In the genomic region with DNA sequence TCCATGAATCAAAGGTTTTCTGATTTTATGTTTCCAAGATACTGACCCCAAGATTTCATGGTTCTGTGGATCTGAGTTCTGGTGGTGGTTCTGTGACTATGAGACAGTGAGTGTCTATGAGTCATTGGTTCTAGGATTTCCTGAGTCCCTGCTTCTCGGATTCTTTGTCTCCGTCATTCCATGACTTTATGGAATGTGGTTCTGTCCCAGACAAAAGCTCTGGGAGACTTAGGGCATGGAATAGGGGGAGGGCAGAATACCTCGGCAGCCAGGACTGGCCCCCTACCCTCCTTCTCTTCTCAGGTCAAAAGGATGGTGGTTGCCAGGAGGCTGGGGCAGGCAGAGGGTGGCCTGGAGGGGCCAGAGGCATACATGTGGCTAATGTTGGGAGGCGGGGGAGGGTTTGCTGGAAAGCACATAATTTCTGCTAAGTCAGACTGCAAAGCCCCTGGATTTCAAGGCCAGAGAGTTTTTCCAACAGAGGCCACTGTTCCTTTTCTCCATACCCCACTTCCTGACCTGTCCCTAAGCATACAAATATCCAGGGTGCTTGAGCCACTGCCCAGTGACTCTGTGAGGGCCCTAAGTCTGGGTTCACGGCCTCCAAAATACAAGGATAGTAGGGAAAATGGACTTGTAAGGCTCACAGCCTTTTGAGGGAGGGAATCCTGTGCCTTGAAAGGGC, we compare ENCODE assay signal across 18 cellular contexts. TPM values are rescaled to one million over a fixed set of nuclear protein-coding genes. Genes with fewer than 3 reads are reported as not detected.
DNase-seq lines count a peak whose midpoint lies in the region; FAIRE-seq lines count a peak whose summit lies in the region.
"Had no signal": no experiment of that assay in that cellular context is flagged by ENCODE, and none has a peak within 500 bp of the region (broad histone marks: within the 10 kb centered on the region; RNA-seq: fewer than 3 reads in every experiment).

No MANE protein-coding gene starts in this region.

- no peaks in the 10 kb centered on the region for H3K79me1 ChIP-seq in neuronal stem cell (ENCODE audit: low read depth, low read length)

- no peak overlapping the region for H2BK15ac ChIP-seq in neuronal stem cell (ENCODE audit: low read length)

- H2BK12ac ChIP-seq in neuronal stem cell (ENCODE audit: low read length) = no peak overlapping the region

- no peak overlapping the region for H4K8ac ChIP-seq in neuronal stem cell (ENCODE audit: low read depth, low read length)

- H3K14ac ChIP-seq in neuronal stem cell (ENCODE audit: low read length) = no peak overlapping the region

- H3K9me3 ChIP-seq in neuronal stem cell (replicated peaks in 1 of 2; ENCODE audit: control insufficient read depth in 2 of 2, insufficient read depth in 1 of 2, low read depth in 1 of 2, low read length in 2 of 2) = peaks cover 0 to 2% of the 10 kb centered on the region in 2 donors
- H3K9me3 ChIP-seq: ascending aorta, ovary, uterus had no signal

- no CpG with 5 or more reads among the region's 5 CpGs for WGBS in neuronal stem cell (ENCODE audit: extremely low coverage in 2 of 2, insufficient read length in 2 of 2, insufficient replicate concordance in 1 of 2), 2 donors

- no peak overlapping the region for H2BK120ac ChIP-seq in neuronal stem cell (ENCODE audit: low read depth, low read length)

- peak; percentile 20 for FAIRE-seq in TTC549 (lab: Jason Lieb, UNC)
- FAIRE-seq: small intestine had no signal

- H3K9ac ChIP-seq in neuronal stem cell (ENCODE audit: low read depth, low read length, poor library complexity) = no peak overlapping the region

- no peak overlapping the region for H3K4me3 ChIP-seq in neuronal stem cell (ENCODE audit: low read length in 2 of 2)
- H3K4me3 ChIP-seq: ascending aorta, ovary, uterus had no signal

- H2AFZ ChIP-seq in neuronal stem cell (ENCODE audit: low read length) = peak overlapping the region; percentile 72

- H3K18ac ChIP-seq in neuronal stem cell (ENCODE audit: low read length) = peak overlapping the region; percentile 76

- H3K27ac ChIP-seq in neuronal stem cell (replicated peaks; ENCODE audit: low read length) = peak overlapping the region; percentile 77
- H3K27ac ChIP-seq: ascending aorta, uterus had no signal

- peak overlapping the region; percentile 21 for H3K4me2 ChIP-seq in neuronal stem cell (ENCODE audit: insufficient read depth, low read length, poor library complexity, severe bottlenecking)

- H3K4me1 ChIP-seq in neuronal stem cell (ENCODE audit: control insufficient read depth in 2 of 2, insufficient read depth in 1 of 2, low read depth in 1 of 2, low read length in 2 of 2) = peaks cover 24 to 27% of the 10 kb centered on the region in 2 donors
- H3K4me1 ChIP-seq: ascending aorta, uterus had no signal

- peak overlapping the region; percentile 21 for H2BK5ac ChIP-seq in neuronal stem cell (ENCODE audit: low read length)

- H2AK5ac ChIP-seq in neuronal stem cell (ENCODE audit: low read depth, low read length) = no peak overlapping the region

- H3K27me3 ChIP-seq in neuronal stem cell (ENCODE audit: control insufficient read depth in 3 of 3, insufficient read depth in 3 of 3, low read depth in 1 of 3, low read length in 3 of 3) = peaks cover 0 to 4% (median 0%) of the 10 kb centered on the region in 3 experiments
- H3K27me3 ChIP-seq: ascending aorta, ovary, uterus had no signal

- no peaks in the 10 kb centered on the region for H3K36me3 ChIP-seq in neuronal stem cell (replicated peaks in 1 of 2; ENCODE audit: control insufficient read depth in 2 of 2, insufficient read depth in 2 of 2, low read length in 2 of 2)
- H3K36me3 ChIP-seq: ascending aorta, ovary, uterus had no signal

- no peak overlapping the region for H3K4ac ChIP-seq in neuronal stem cell (ENCODE audit: low read length)

- no peak overlapping the region for H3K23ac ChIP-seq in neuronal stem cell (ENCODE audit: low read depth, low read length, poor library complexity)

- no peak overlapping the region for H4K91ac ChIP-seq in neuronal stem cell (ENCODE audit: low read depth, low read length, poor library complexity)

- peak; percentile 38 for DNase-seq in GM04503 (ENCODE audit: low read depth)
- DNase-seq in glomerular visceral epithelial cell (ENCODE audit: extremely low spot score) = peak; percentile 90
- no peak for DNase-seq in neuronal stem cell (ENCODE audit: low spot score)
- no peak for DNase-seq in NCI-H748 treated with DMSO at 0.1 percent for 48 hours (lab: John Stamatoyannopoulos, UW)
- DNase-seq in epidermal melanocyte (ENCODE audit: insufficient read length, low spot score) = no peak
- DNase-seq in germinal center (ENCODE audit: low spot score) = no peak
- no peak for DNase-seq in NK-92 (lab: John Stamatoyannopoulos, UW; ENCODE audit: unreplicated experiment)
- DNase-seq: activated effector memory CD4-positive, alpha-beta T cell treated with anti-CD3 and anti-CD28 coated beads, Interleukin-2, amount 50 U/mL, for 16 hours; immature natural killer cell; NCI-H1694; NCI-H446; ovary; small intestine; stimulated activated naive CD4-positive, alpha-beta T cell; uterus had no signal

RNA-seq across cellular contexts. Expression of a gene that starts 17.2 kb away (rescaled TPM):
- 0.03 TPM for polyA plus RNA-seq in neuronal stem cell (2013, experiment 1 of 2)
- 0.03 TPM for polyA plus RNA-seq in neuronal stem cell (2013, experiment 2 of 2)
- polyA plus RNA-seq: BJ, immature natural killer cell had no signal

Comparison
In these comparisons a context has a peak if more than half of its experiments do, and no peak if none do; other contexts are left out.
1. DNase-seq: peak in GM04503 (single experiment) and glomerular visceral epithelial cell (single experiment); none in neuronal stem cell (single experiment), NCI-H748 treated with DMSO at 0.1 percent for 48 hours (single experiment), epidermal melanocyte (single experiment), germinal center (single experiment) and NK-92 (single experiment).